23 cellular contexts compared by ENCODE assay signal in the genomic region with DNA sequence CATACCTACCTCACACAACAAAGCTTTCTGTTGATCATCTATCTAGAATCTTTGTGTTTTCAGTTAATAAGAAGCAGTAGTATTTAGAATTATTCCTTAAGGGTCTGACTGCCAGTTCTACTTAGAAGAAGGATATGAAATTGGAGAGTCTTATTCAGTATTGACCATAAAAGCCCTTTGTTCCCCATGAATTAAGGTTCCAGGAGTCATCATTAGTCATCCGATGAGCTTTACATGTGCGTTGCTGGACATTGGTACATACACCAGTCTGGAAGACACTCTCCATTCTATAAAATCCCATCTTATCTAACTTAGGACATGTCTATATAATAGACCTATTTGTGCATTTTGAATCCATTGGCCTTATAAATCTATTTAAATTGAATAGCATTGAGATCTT. TPM values are rescaled to one million over a fixed set of nuclear protein-coding genes. Genes with fewer than 3 reads are reported as not detected.
DNase-seq lines count a peak whose midpoint lies in the region; FAIRE-seq and TF ChIP-seq lines count a peak whose summit lies in the region.
"Had no signal": no experiment of that assay in that cellular context is flagged by ENCODE, and none has a peak within 500 bp of the region (broad histone marks: within the 10 kb centered on the region; RNA-seq: fewer than 3 reads in every experiment).

No MANE protein-coding gene starts in this region.

- TF ChIP-seq CTCF in endothelial cell of umbilical vein (IDR thresholded peaks at IDR 0.05; ENCODE audit: extremely low read depth in 1 of 2, insufficient read depth in 1 of 2, low read depth in 1 of 2, low read length in 2 of 2) (no peak), kidney epithelial cell (IDR thresholded peaks at IDR 0.05; ENCODE audit: insufficient read depth, low read length, poor library complexity, severe bottlenecking) (no peak), thyroid gland (IDR thresholded peaks at IDR 0.05) (no peak), GM10248 (IDR thresholded peaks at IDR 0.05; ENCODE audit: control extremely low read depth, extremely low read depth, low read depth, missing control alignments) (no peak)

- H3K4me3 ChIP-seq in endothelial cell of umbilical vein (replicated peaks in 1 of 3; ENCODE audit: insufficient read depth in 1 of 3, low read depth in 1 of 3, low read length in 3 of 3) (no peak overlapping the region), kidney epithelial cell (ENCODE audit: low read depth, low read length) (no peak overlapping the region), thyroid gland (replicated peaks in 1 of 3) (no peak overlapping the region)
- H3K4me3 ChIP-seq: body of pancreas, neural progenitor cell, prostate gland, SJCRH30 had no signal

- H3K9me3 ChIP-seq in endothelial cell of umbilical vein (replicated peaks; ENCODE audit: control insufficient read depth, insufficient read depth, low read length) (no peaks in the 10 kb centered on the region), thyroid gland (no peaks in the 10 kb centered on the region)
- H3K9me3 ChIP-seq: body of pancreas, prostate gland, SJCRH30 had no signal

- POLR2A ChIA-PET in endothelial cell of umbilical vein (lab: Charles Lee) (no interaction called here), GM10248 (lab: Yijun Ruan, JAX) (no interaction called here)

- dilution Hi-C loops in endothelial cell of umbilical vein (cut with MboI; ENCODE audit: extremely low pct_ligation_motif_present, low sequenced_read_pairs), result no loop called here

- no peaks in the 10 kb centered on the region for H4K20me1 ChIP-seq in endothelial cell of umbilical vein (replicated peaks; ENCODE audit: control insufficient read depth, extremely low read depth, insufficient read depth, low read length)

- H3K79me2 ChIP-seq in endothelial cell of umbilical vein (ENCODE audit: control insufficient read depth, insufficient read depth, low read length), result no peaks in the 10 kb centered on the region

- H3K9ac ChIP-seq in endothelial cell of umbilical vein (replicated peaks; ENCODE audit: extremely low read depth, insufficient read depth, low read length), result no peak overlapping the region
- H3K9ac ChIP-seq: neural progenitor cell had no signal

- H2AFZ ChIP-seq in endothelial cell of umbilical vein (ENCODE audit: low read depth, low read length), result no peak overlapping the region
- H2AFZ ChIP-seq: neural progenitor cell had no signal

- no peak for TF ChIP-seq POLR2A in endothelial cell of umbilical vein (IDR thresholded peaks at IDR 0.05; ENCODE audit: low read depth, low read length)
- no peak for TF ChIP-seq POLR2A in thyroid gland (IDR thresholded peaks at IDR 0.05)

- DNase-seq in EH (ENCODE audit: low read depth) (peak; percentile 34), RCC 7860 (ENCODE audit: low spot score) (peak; percentile 15), endothelial cell of umbilical vein (ENCODE audit: low read depth, low spot score) (no peak), kidney epithelial cell (ENCODE audit: low read depth) (peak; percentile 19), NCI-H526 (lab: John Stamatoyannopoulos, UW) (no peak), DMS53 treated with DMSO at 0.1 percent for 48 hours (lab: John Stamatoyannopoulos, UW; ENCODE audit: unreplicated experiment) (no peak), thyroid gland (no peak), GM10248 (ENCODE audit: extremely low spot score) (no peak)
- DNase-seq: ACHN; activated CD8-positive, alpha-beta T cell treated with anti-CD3 and anti-CD28 coated beads for 36 hours; activated T-cell treated with anti-CD3 and anti-CD28 coated beads, Interleukin-2, amount 50 U/mL, for 4 hours; body of pancreas; cortex of kidney; head of caudate nucleus; NCI-H2029; NCI-H510A; stimulated activated CD8-positive, alpha-beta memory T cell treated with anti-CD3 and anti-CD28 coated beads, Interleukin-4, amount 100 ng/mL, for 48 hours; T-helper 2 cell had no signal

- H3K36me3 ChIP-seq in endothelial cell of umbilical vein (ENCODE audit: control insufficient read depth in 2 of 2, extremely low read depth in 1 of 2, insufficient read depth in 2 of 2, low read length in 2 of 2), result no peaks in the 10 kb centered on the region
- no peaks in the 10 kb centered on the region for H3K36me3 ChIP-seq in kidney epithelial cell (ENCODE audit: control insufficient read depth, insufficient read depth, low read length)
- H3K36me3 ChIP-seq in thyroid gland, result no peaks in the 10 kb centered on the region
- H3K36me3 ChIP-seq: neural progenitor cell, prostate gland, SJCRH30 had no signal

- H3K27ac ChIP-seq in endothelial cell of umbilical vein (ENCODE audit: insufficient read depth, low read depth, low read length) (no peak overlapping the region), thyroid gland (no peak overlapping the region)
- H3K27ac ChIP-seq: body of pancreas, C4-2B, HL-60, neural progenitor cell, prostate gland, SJCRH30 had no signal

- FAIRE-seq in RCC 7860 (lab: Jason Lieb, UNC) (no peak), endothelial cell of umbilical vein (lab: Jason Lieb, UNC) (no peak)

- BruUV-seq in endothelial cell of umbilical vein (replicated peaks; lab: Mats Ljungman, UMichigan), result no TSS peak

- CTCF ChIA-PET in endothelial cell of umbilical vein (lab: Charles Lee), result no interaction called here
- CTCF ChIA-PET in GM10248 (lab: Yijun Ruan, JAX), result no interaction called here

- intact Hi-C loops in endothelial cell of umbilical vein (cut with micrococcal nuclease), result no loop called here
- intact Hi-C loops in thyroid gland (cut with DNase I), result no loop called here

- H3K27me3 ChIP-seq in endothelial cell of umbilical vein (ENCODE audit: control insufficient read depth in 2 of 2, insufficient read depth in 2 of 2, low read length in 2 of 2) (no peaks in the 10 kb centered on the region), kidney epithelial cell (ENCODE audit: control insufficient read depth, insufficient read depth, low read length) (no peaks in the 10 kb centered on the region), thyroid gland (no peaks in the 10 kb centered on the region)
- H3K27me3 ChIP-seq: body of pancreas, neural progenitor cell, SJCRH30 had no signal

- H3K4me1 ChIP-seq in endothelial cell of umbilical vein (ENCODE audit: control insufficient read depth, extremely low read depth, insufficient read depth, low read length), result no peaks in the 10 kb centered on the region
- no peaks in the 10 kb centered on the region for H3K4me1 ChIP-seq in thyroid gland
- H3K4me1 ChIP-seq: body of pancreas, prostate gland had no signal

- no peaks in the 10 kb centered on the region for H3K9me1 ChIP-seq in endothelial cell of umbilical vein (replicated peaks; ENCODE audit: control insufficient read depth, extremely low read depth, insufficient read depth, low read length)

- H3K4me2 ChIP-seq in endothelial cell of umbilical vein (ENCODE audit: insufficient read depth, low read length), result no peak overlapping the region

- 94 to 95% methylated on average over 2 of the region's 2 CpGs for WGBS in thyroid gland, 2 donors

TF ChIP-seq in endothelial cell of umbilical vein, 7 proteins besides CTCF, POLR2A, EP300 and RAD21:
- TF ChIP-seq MYC (IDR thresholded peaks at IDR 0.05; ENCODE audit: low read depth, low read length), result no peak
- peak; percentile 25 for TF ChIP-seq FOS (IDR thresholded peaks at IDR 0.05; ENCODE audit: borderline replicate concordance, insufficient read depth, low read length)
TF ChIP-seq in endothelial cell of umbilical vein: peak in this region for 1.

RNA-seq across cellular contexts. Expression of gene RNF217, which starts 34.4 kb away (rescaled TPM):
- total RNA-seq in endothelial cell of umbilical vein (32.5 and 33.1 TPM in 2 replicates), kidney epithelial cell (22.1 and 23.8 TPM in 2 replicates), thyroid gland (10 to 100 TPM; 29.0 to 53.7 (median 31.0) TPM)
- 8.2 and 8.8 TPM in 2 replicates for polyA plus RNA-seq in endothelial cell of umbilical vein
- 7.0 and 10.4 TPM in 2 replicates for polyA plus RNA-seq in endothelial cell of umbilical vein (2011; cell fraction: cytosol; rRNA removed)
- polyA plus RNA-seq in endothelial cell of umbilical vein (2011; cell fraction: nucleus; rRNA removed), result 57.0 and 62.7 TPM in 2 replicates
- 9.2 and 10.5 TPM in 2 replicates for polyA plus RNA-seq in endothelial cell of umbilical vein (2012)
- 33.3 and 42.5 TPM in 2 replicates for polyA minus RNA-seq in endothelial cell of umbilical vein
- 15.2 TPM for polyA minus RNA-seq in endothelial cell of umbilical vein (2011; cell fraction: cytosol; rRNA and poly(A)+ RNA removed)
- 71.6 and 85.4 TPM in 2 replicates for polyA minus RNA-seq in endothelial cell of umbilical vein (2011; cell fraction: nucleus; rRNA and poly(A)+ RNA removed)

Comparison
In these comparisons a context has a peak if more than half of its experiments do, and no peak if none do; other contexts are left out.
1. DNase-seq: peak in EH (single experiment), RCC 7860 (single experiment) and kidney epithelial cell (single experiment); none in endothelial cell of umbilical vein (single experiment), NCI-H526 (0 of 2), DMS53 treated with DMSO at 0.1 percent for 48 hours (single experiment), thyroid gland (0 of 2) and GM10248 (single experiment).